16 cellular contexts compared by ENCODE assay signal in the genomic region with DNA sequence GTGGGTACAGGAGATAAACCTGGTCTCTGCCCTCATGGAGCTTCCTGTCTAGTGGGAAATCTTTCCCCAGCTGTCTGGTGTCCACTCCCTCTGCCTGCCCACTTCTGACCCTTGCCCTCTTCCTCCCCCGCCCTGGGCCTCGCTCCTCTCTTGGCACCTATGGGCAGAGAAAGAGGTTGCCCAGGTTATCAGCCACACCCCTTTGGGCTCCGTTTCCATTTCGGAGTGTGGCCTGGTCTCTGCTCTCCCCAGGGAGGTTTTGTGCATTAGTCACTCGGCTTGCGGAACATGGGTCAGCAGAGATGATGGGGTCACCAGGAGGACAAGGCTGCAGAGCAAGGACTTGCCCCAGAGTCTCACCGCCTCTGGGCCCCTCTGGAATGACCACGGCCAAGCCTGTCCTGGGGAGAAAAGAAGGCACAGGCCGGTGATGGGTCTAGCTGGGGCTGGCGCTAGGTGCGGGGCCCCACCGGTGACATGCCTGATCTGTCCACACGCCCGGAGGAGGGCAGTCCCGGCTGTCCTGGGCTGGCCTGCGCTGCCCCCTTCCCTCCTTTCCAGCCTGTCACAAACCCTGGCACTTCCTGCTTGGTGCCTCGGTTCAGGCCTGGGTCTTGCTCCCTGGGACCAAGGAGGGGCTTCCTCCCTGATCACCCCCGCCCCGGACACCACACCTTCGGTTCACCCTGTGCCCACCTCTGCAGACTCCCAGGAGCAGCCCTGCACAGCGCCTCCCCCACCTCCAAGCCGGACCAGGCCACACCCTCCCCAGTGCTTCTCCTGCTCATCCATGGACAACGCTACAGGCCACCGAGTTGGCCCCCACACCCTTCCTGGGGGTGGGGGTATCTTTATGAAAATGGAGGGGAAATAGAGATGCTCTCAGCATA. TPM values are rescaled to one million over a fixed set of nuclear protein-coding genes. Genes with fewer than 3 reads are reported as not detected.
DNase-seq lines count a peak whose midpoint lies in the region; ATAC-seq, FAIRE-seq and TF ChIP-seq lines count a peak whose summit lies in the region.
"Had no signal": no experiment of that assay in that cellular context is flagged by ENCODE, and none has a peak within 500 bp of the region (broad histone marks: within the 10 kb centered on the region; RNA-seq: fewer than 3 reads in every experiment).

No MANE protein-coding gene starts in this region.

- TF ChIP-seq POLR2A in thyroid gland (IDR thresholded peaks at IDR 0.05), result no peak

- H3K27ac ChIP-seq in thyroid gland, result no peak overlapping the region
- H3K27ac ChIP-seq: lower lobe of right lung, neutrophil, WERI-Rb-1 had no signal

- intact Hi-C loops in thyroid gland (cut with DNase I), result no loop called here

- 79 to 88% methylated on average over 21 to 23 of the region's 24 CpGs for WGBS in thyroid gland, 2 donors

- H3K9me3 ChIP-seq in thyroid gland, result no peaks in the 10 kb centered on the region
- H3K9me3 ChIP-seq: lower lobe of right lung, neutrophil had no signal

- no peak overlapping the region for H3K4me3 ChIP-seq in foreskin fibroblast (ENCODE audit: low read depth in 1 of 2, low read length in 2 of 2)
- H3K4me3 ChIP-seq in thyroid gland (replicated peaks in 1 of 3), result no peak overlapping the region
- H3K4me3 ChIP-seq: lower lobe of right lung had no signal

- FAIRE-seq in urothelium cell line (lab: Jason Lieb, UNC), result no peak
- FAIRE-seq: endothelial cell of umbilical vein had no signal

- H3K9me3 Mint-ChIP-seq in HFFc6, result no peaks in the 10 kb centered on the region
- no peaks in the 10 kb centered on the region for H3K9me3 Mint-ChIP-seq in stimulated activated memory B cell treated with anti-CD40 and anti-IgM and Interleukin-4, amounts not matched to agents 10 μg/mL and 1 μg/mL and 100 μg/mL, for 72 hours
- H3K9me3 Mint-ChIP-seq: activated naive CD4-positive, alpha-beta T cell treated with anti-CD3 and anti-CD28 coated beads for 36 hours; CD8-positive, alpha-beta T cell; central memory CD8-positive, alpha-beta T cell had no signal

- no peak overlapping the region for H3K4me3 Mint-ChIP-seq in HFFc6
- H3K4me3 Mint-ChIP-seq in stimulated activated memory B cell treated with anti-CD40 and anti-IgM and Interleukin-4, amounts not matched to agents 10 μg/mL and 1 μg/mL and 100 μg/mL, for 72 hours, result no peak overlapping the region
- H3K4me3 Mint-ChIP-seq: activated naive CD4-positive, alpha-beta T cell treated with anti-CD3 and anti-CD28 coated beads for 36 hours; CD8-positive, alpha-beta T cell; central memory CD8-positive, alpha-beta T cell had no signal

- H3K4me1 Mint-ChIP-seq in HFFc6 (ENCODE audit: low read depth), result peaks cover 27% of the 10 kb centered on the region; the same call in 1 of the 2 replicates
- H3K4me1 Mint-ChIP-seq in stimulated activated memory B cell treated with anti-CD40 and anti-IgM and Interleukin-4, amounts not matched to agents 10 μg/mL and 1 μg/mL and 100 μg/mL, for 72 hours, result peaks cover 8% of the 10 kb centered on the region

- no peaks in the 10 kb centered on the region for H3K27me3 ChIP-seq in thyroid gland

- H3K27me3 Mint-ChIP-seq in HFFc6 (ENCODE audit: insufficient read depth), result 0 out of 2 replicates have a peak, but pooled peaks cover 2% of the 10 kb centered on the region
- peaks cover 49% of the 10 kb centered on the region for H3K27me3 Mint-ChIP-seq in stimulated activated memory B cell treated with anti-CD40 and anti-IgM and Interleukin-4, amounts not matched to agents 10 μg/mL and 1 μg/mL and 100 μg/mL, for 72 hours

- TF ChIP-seq CTCF in HFFc6 (IDR thresholded peaks at IDR 0.05), result no peak
- TF ChIP-seq CTCF in foreskin fibroblast (IDR thresholded peaks at IDR 0.05; ENCODE audit: low read depth, low read length), result no peak
- no peak for TF ChIP-seq CTCF in thyroid gland (IDR thresholded peaks at IDR 0.05)

- H3K36me3 ChIP-seq in thyroid gland, result no peaks in the 10 kb centered on the region
- H3K36me3 ChIP-seq: lower lobe of right lung, neutrophil, WERI-Rb-1 had no signal

- no peaks in the 10 kb centered on the region for H3K36me3 Mint-ChIP-seq in HFFc6 (ENCODE audit: low read depth)
- H3K36me3 Mint-ChIP-seq in stimulated activated memory B cell treated with anti-CD40 and anti-IgM and Interleukin-4, amounts not matched to agents 10 μg/mL and 1 μg/mL and 100 μg/mL, for 72 hours, result no peaks in the 10 kb centered on the region
- H3K36me3 Mint-ChIP-seq: CD8-positive, alpha-beta T cell had no signal

- H3K4me1 ChIP-seq in thyroid gland, result peaks cover 3 to 10% of the 10 kb centered on the region in 2 donors
- H3K4me1 ChIP-seq: lower lobe of right lung had no signal

- DNase-seq in HFFc6, result peak; percentile 38
- DNase-seq in SW480 (ENCODE audit: low spot score), result peak; percentile 89
- DNase-seq in foreskin fibroblast, result peak; percentile 47 to 62
- no peak for DNase-seq in thyroid gland
- DNase-seq in urothelium cell line (ENCODE audit: low spot score), result no peak
- DNase-seq: activated naive CD4-positive, alpha-beta T cell treated with anti-CD3 and anti-CD28 coated beads for 36 hours; CD8-positive, alpha-beta T cell; lower lobe of right lung; MM.1S; WERI-Rb-1 had no signal

- ATAC-seq in stimulated activated memory B cell treated with anti-CD40 and anti-IgM and Interleukin-4, amounts not matched to agents 10 μg/mL and 1 μg/mL and 100 μg/mL, for 72 hours, result peak; percentile 3
- no peak for ATAC-seq in GM18519 (IDR thresholded peaks at IDR 0.05; ENCODE audit: low FRiP score, unreplicated experiment)
- no peak for ATAC-seq in HG02623 (IDR thresholded peaks at IDR 0.05; ENCODE audit: unreplicated experiment)
- ATAC-seq: CD8-positive, alpha-beta T cell; lower lobe of right lung had no signal

- no peak overlapping the region for H3K27ac Mint-ChIP-seq in HFFc6
- no peak overlapping the region for H3K27ac Mint-ChIP-seq in stimulated activated memory B cell treated with anti-CD40 and anti-IgM and Interleukin-4, amounts not matched to agents 10 μg/mL and 1 μg/mL and 100 μg/mL, for 72 hours
- H3K27ac Mint-ChIP-seq: activated naive CD4-positive, alpha-beta T cell treated with anti-CD3 and anti-CD28 coated beads for 36 hours; CD8-positive, alpha-beta T cell had no signal

RNA-seq across cellular contexts. Expression of a gene that starts 35.6 kb away (rescaled TPM):
- not detected for total RNA-seq in HFFc6 (2021; fragmentation: NEBNext Ultra II Directional; extraction: Animal tissue kit (Norgen Biotek cat#: 25700))
- total RNA-seq in thyroid gland, result under 1 TPM in 2 of 4 donors, not detected in 2; 0.13 to 0.20 TPM
- total RNA-seq: CD8-positive, alpha-beta T cell; endothelial cell of umbilical vein had no signal

Comparison
In these comparisons a context has a peak if more than half of its experiments do, and no peak if none do; other contexts are left out.
1. DNase-seq: peak in HFFc6 (single experiment), SW480 (single experiment) and foreskin fibroblast (2 of 2); none in thyroid gland (0 of 2) and urothelium cell line (single experiment).